Comparison of ENCODE assay signal across 11 cellular contexts in genomic region chr3:153043729-153044314, GRCh38.
DNase-seq lines count a peak whose midpoint lies in the region; ATAC-seq, FAIRE-seq and TF ChIP-seq lines count a peak whose summit lies in the region.
"Had no signal": no experiment of that assay in that cellular context is flagged by ENCODE, and none has a peak within 500 bp of the region (broad histone marks: within the 10 kb centered on the region; RNA-seq: fewer than 3 reads in every experiment).

No MANE protein-coding gene starts in this region.

- 65% methylated on average over 3 of the region's 3 CpGs for WGBS in GM12878 (ENCODE audit: insufficient coverage, insufficient replicate concordance, low lambda C conversion rate, missing lambda C conversion rate)
- 89% methylated on average over 3 of the region's 3 CpGs for WGBS in hepatocyte (ENCODE audit: low lambda C conversion rate, missing lambda C conversion rate)

- H3K9me2 ChIP-seq in HCT116 (ENCODE audit: insufficient read depth) (no peaks in the 10 kb centered on the region), hepatocyte (replicated peaks; ENCODE audit: insufficient read depth) (no peaks in the 10 kb centered on the region), MM.1S (replicated peaks; ENCODE audit: insufficient read depth, low read length) (no peaks in the 10 kb centered on the region)

- no peak for TF ChIP-seq POLR2A in HCT116 (IDR thresholded peaks at IDR 0.05; ENCODE audit: borderline replicate concordance, extremely low read depth, insufficient read depth, insufficient read length)
- no peak for TF ChIP-seq POLR2A in GM12878 (IDR thresholded peaks at IDR 0.05; ENCODE audit: low read depth, low read length)
- TF ChIP-seq POLR2A in GM12891 (IDR thresholded peaks at IDR 0.05; ENCODE audit: low read depth, low read length), result no peak

- H3K27me3 ChIP-seq in A673 (replicated peaks; ENCODE audit: insufficient read depth, low read depth, low read length, poor library complexity) (no peaks in the 10 kb centered on the region), HCT116 (ENCODE audit: insufficient read depth, low read length) (no peaks in the 10 kb centered on the region), GM12878 (replicated peaks in 1 of 2; ENCODE audit: control insufficient read depth in 2 of 2, insufficient read depth in 2 of 2, low read length in 1 of 2) (no peaks in the 10 kb centered on the region), hepatocyte (no peaks in the 10 kb centered on the region), MM.1S (replicated peaks; ENCODE audit: insufficient read depth, low read length) (no peaks in the 10 kb centered on the region)
- no peaks in the 10 kb centered on the region for H3K27me3 ChIP-seq in effector memory CD4-positive, alpha-beta T cell (replicated peaks; ENCODE audit: control insufficient read depth, insufficient read depth, low read length, poor library complexity, severe bottlenecking)
- H3K27me3 ChIP-seq: heart left ventricle, tibial nerve had no signal

- CTCF ChIA-PET in A673 (lab: Charles Lee) (interaction anchor here (0.5 to 1.5 kb wide), 6 partner anchors 118 to 1240 kb away, joined by 3 to 16 read pairs (median 4); partner anchors contain the start of gene RAP2B), HCT116 (lab: Charles Lee) (interaction anchor here (0.9 to 1.5 kb wide), 9 partner anchors 8 to 247 kb away, joined by 3 to 12 read pairs (median 5); no protein-coding TSS in a partner anchor), GM12878 (lab: Yijun Ruan, JAX) (interaction anchor here (0.6 to 2.5 kb wide), 27 partner anchors 8 to 1332 kb away, joined by 3 to 13 read pairs (median 5); no protein-coding TSS in a partner anchor)

- peak overlapping the region; percentile 33 for H3K4me3 ChIP-seq in A673 (ENCODE audit: low read depth, low read length, poor library complexity, severe bottlenecking)
- H3K4me3 ChIP-seq in HCT116 (replicated peaks in 1 of 2; ENCODE audit: low read depth in 1 of 2, low read length in 2 of 2), result no peak overlapping the region
- no peak overlapping the region for H3K4me3 ChIP-seq in GM12878
- no peak overlapping the region for H3K4me3 ChIP-seq in hepatocyte
- H3K4me3 ChIP-seq in MM.1S (ENCODE audit: low read length), result no peak overlapping the region
- H3K4me3 ChIP-seq in effector memory CD4-positive, alpha-beta T cell (ENCODE audit: insufficient read depth, low read depth, low read length, poor library complexity, severe bottlenecking), result no peak overlapping the region

- ATAC-seq in HCT116, result no peak
- ATAC-seq in GM12878, result no peak

- H3K36me3 ChIP-seq in A673 (ENCODE audit: insufficient read depth, low read length, poor library complexity, severe bottlenecking) (no peaks in the 10 kb centered on the region), HCT116 (ENCODE audit: control insufficient read depth in 1 of 2, insufficient read depth in 2 of 2, low read length in 2 of 2) (no peaks in the 10 kb centered on the region), GM12878 (ENCODE audit: control insufficient read depth in 2 of 2, insufficient read depth in 2 of 2, low read length in 1 of 2) (no peaks in the 10 kb centered on the region), hepatocyte (replicated peaks; ENCODE audit: insufficient read depth, low read depth) (no peaks in the 10 kb centered on the region), MM.1S (replicated peaks; ENCODE audit: insufficient read depth, low read length) (no peaks in the 10 kb centered on the region)
- no peaks in the 10 kb centered on the region for H3K36me3 ChIP-seq in effector memory CD4-positive, alpha-beta T cell (ENCODE audit: control insufficient read depth, insufficient read depth, low read length)
- H3K36me3 ChIP-seq: heart left ventricle, tibial nerve, WERI-Rb-1 had no signal

- H3K27ac ChIP-seq in A673 (ENCODE audit: low read depth, low read length, poor library complexity, severe bottlenecking) (no peak overlapping the region), HCT116 (ENCODE audit: low read depth, low read length) (no peak overlapping the region), GM12878 (ENCODE audit: control insufficient read depth, insufficient read depth) (no peak overlapping the region), hepatocyte (no peak overlapping the region), MM.1S (ENCODE audit: low read length) (no peak overlapping the region)
- H3K27ac ChIP-seq in effector memory CD4-positive, alpha-beta T cell (ENCODE audit: insufficient read depth, low read length, poor library complexity, severe bottlenecking), result no peak overlapping the region
- H3K27ac ChIP-seq: WERI-Rb-1 had no signal

- SMC1A ChIA-PET in GM12878 (lab: Charles Lee; ENCODE audit: uncharacterized antibody, unreplicated experiment), result interaction anchor here (0.6 to 2.2 kb wide), 16 partner anchors 10 to 927 kb away, joined by 3 to 10 read pairs (median 3); no protein-coding TSS in a partner anchor

- H3K9ac ChIP-seq in HCT116 (ENCODE audit: low read length) (peak overlapping the region; percentile 45), GM12878 (ENCODE audit: control insufficient read depth, insufficient read depth, low read length) (no peak overlapping the region), MM.1S (ENCODE audit: low read length) (no peak overlapping the region)

- no peaks in the 10 kb centered on the region for H3K79me2 ChIP-seq in HCT116 (ENCODE audit: insufficient read depth, low read length)
- H3K79me2 ChIP-seq in GM12878 (ENCODE audit: control insufficient read depth, insufficient read depth, low read length), result no peaks in the 10 kb centered on the region
- no peaks in the 10 kb centered on the region for H3K79me2 ChIP-seq in hepatocyte
- no peaks in the 10 kb centered on the region for H3K79me2 ChIP-seq in MM.1S (ENCODE audit: low read length)

- H3K4me1 ChIP-seq in A673 (ENCODE audit: insufficient read depth, low read length, poor library complexity, severe bottlenecking) (no peaks in the 10 kb centered on the region), HCT116 (ENCODE audit: control insufficient read depth in 1 of 2, insufficient read depth in 2 of 2, low read length in 2 of 2) (peaks cover 10 to 32% of the 10 kb centered on the region in 2 experiments; a peak in 3 of 4 replicates), GM12878 (ENCODE audit: control insufficient read depth, insufficient read depth, low read length) (no peaks in the 10 kb centered on the region), hepatocyte (ENCODE audit: insufficient read depth) (no peaks in the 10 kb centered on the region), MM.1S (ENCODE audit: low read length) (0 out of 2 replicates have a peak, but pooled peaks cover 4% of the 10 kb centered on the region)
- no peaks in the 10 kb centered on the region for H3K4me1 ChIP-seq in effector memory CD4-positive, alpha-beta T cell (ENCODE audit: control insufficient read depth, insufficient read depth, low read length, poor library complexity, severe bottlenecking)

- intact Hi-C loops in A673 (cut with micrococcal nuclease; ENCODE audit: unreplicated experiment) (loop anchor here (1.0 to 10.0 kb wide), 6 partner anchors 117 to 883 kb away; no protein-coding TSS in a partner anchor), HCT116 (cut with micrococcal nuclease) (loop anchor here (1.0 to 5.0 kb wide), 5 partner anchors 118 to 723 kb away; partner anchors contain the start of gene RAP2B), GM12878 (cut with micrococcal nuclease; ENCODE audit: unreplicated experiment) (loop anchor here (1.0 to 10.0 kb wide), 5 partner anchors 117 to 725 kb away; no protein-coding TSS in a partner anchor)

- no peaks in the 10 kb centered on the region for H3K9me3 ChIP-seq in A673 (ENCODE audit: low read depth, low read length, poor library complexity, severe bottlenecking)
- no peaks in the 10 kb centered on the region for H3K9me3 ChIP-seq in HCT116 (ENCODE audit: control insufficient read depth in 1 of 2, insufficient read depth in 1 of 2, low read depth in 1 of 2, low read length in 2 of 2)
- no peaks in the 10 kb centered on the region for H3K9me3 ChIP-seq in GM12878 (replicated peaks; ENCODE audit: control insufficient read depth, insufficient read depth, low read length)
- no peaks in the 10 kb centered on the region for H3K9me3 ChIP-seq in hepatocyte (ENCODE audit: low read depth)
- no peaks in the 10 kb centered on the region for H3K9me3 ChIP-seq in MM.1S (replicated peaks; ENCODE audit: insufficient read depth, low read length)
- no peaks in the 10 kb centered on the region for H3K9me3 ChIP-seq in effector memory CD4-positive, alpha-beta T cell (ENCODE audit: control insufficient read depth, low read length)
- H3K9me3 ChIP-seq: heart left ventricle, tibial nerve had no signal

- DNase-seq in A673 (ENCODE audit: low spot score), result no peak
- no peak for DNase-seq in HCT116 (ENCODE audit: low read depth, low spot score)
- DNase-seq in GM12878 (ENCODE audit: low read depth, low spot score), result no peak
- no peak for DNase-seq in hepatocyte (ENCODE audit: low spot score)
- no peak for DNase-seq in GM12891 (ENCODE audit: insufficient read length, low spot score)
- no peak for DNase-seq in MM.1S
- DNase-seq in activated gamma-delta T cell (lab: John Stamatoyannopoulos, UW), result no peak
- DNase-seq in effector memory CD4-positive, alpha-beta T cell, result no peak

- peak; percentile 54 for FAIRE-seq in GM12878 (lab: Jason Lieb, UNC)
- no peak for FAIRE-seq in GM12891 (lab: Jason Lieb, UNC)

- POLR2A ChIA-PET in A673 (lab: Charles Lee; ENCODE audit: low non-redundant PET) (no interaction called here), HCT116 (lab: Charles Lee) (interaction anchor here (0.8 to 1.6 kb wide), 4 partner anchors 11 to 122 kb away, joined by 3 to 8 read pairs (median 5); no protein-coding TSS in a partner anchor), GM12878 (lab: Charles Lee) (no interaction called here)

- H3F3A ChIP-seq in MM.1S (ENCODE audit: insufficient read depth, low read length), result no peaks in the 10 kb centered on the region

- TF ChIP-seq RAD21 in HCT116 (IDR thresholded peaks at IDR 0.05; ENCODE audit: low read depth) (no peak), GM12878 (IDR thresholded peaks at IDR 0.05; ENCODE audit: insufficient read depth, low read depth, low read length) (no peak)

- BruUV-seq in A673 (replicated peaks; lab: Mats Ljungman, UMichigan) (no TSS peak), HCT116 (replicated peaks; lab: Mats Ljungman, UMichigan) (TSS peak; percentile 41), GM12878 (replicated peaks; lab: Mats Ljungman, UMichigan) (no TSS peak)

- H2AFZ ChIP-seq in HCT116 (ENCODE audit: low read depth, low read length, poor library complexity, severe bottlenecking) (peak overlapping the region; percentile 99), GM12878 (ENCODE audit: control insufficient read depth, low read depth, low read length) (no peak overlapping the region), hepatocyte (peak overlapping the region; percentile 22), MM.1S (ENCODE audit: low read length) (no peak overlapping the region)

- TF ChIP-seq EP300 in GM12878 (IDR thresholded peaks at IDR 0.05; ENCODE audit: borderline replicate concordance in 1 of 2, control insufficient read depth in 1 of 2, low read depth in 2 of 2, low read length in 2 of 2), result no peak

- H4K20me1 ChIP-seq in HCT116 (ENCODE audit: insufficient read depth) (no peaks in the 10 kb centered on the region), GM12878 (ENCODE audit: control insufficient read depth, insufficient read depth) (no peaks in the 10 kb centered on the region), hepatocyte (ENCODE audit: insufficient read depth, poor library complexity, severe bottlenecking) (no peaks in the 10 kb centered on the region), MM.1S (ENCODE audit: insufficient read depth, low read length) (no peaks in the 10 kb centered on the region)

- RAD21 ChIA-PET in HCT116 (lab: Charles Lee; ENCODE audit: low non-redundant PET in 1 of 2, low total read pairs in 2 of 2, uncharacterized antibody in 2 of 2, unreplicated experiment in 2 of 2), result interaction anchor here (1.0 to 1.2 kb wide), 3 partner anchors 118 to 247 kb away, joined by 4 to 7 read pairs (median 4); no protein-coding TSS in a partner anchor
- RAD21 ChIA-PET in GM12878 (lab: Charles Lee; ENCODE audit: unreplicated experiment), result interaction anchor here (0.8 to 1.9 kb wide), 13 partner anchors 9 to 974 kb away, joined by 3 to 14 read pairs (median 5); no protein-coding TSS in a partner anchor

- no peak for TF ChIP-seq CTCF in A673 (conservative IDR thresholded peaks at IDR 0.05; ENCODE audit: low read depth, low read length)
- no peak for TF ChIP-seq CTCF in HCT116 (IDR thresholded peaks at IDR 0.05 in 2 of 3, conservative IDR thresholded peaks at IDR 0.05 in 1 of 3; ENCODE audit: borderline replicate concordance in 1 of 3, insufficient read depth in 1 of 3, low read depth in 2 of 3, low read length in 2 of 3)
- no peak for TF ChIP-seq CTCF in GM12878 (IDR thresholded peaks at IDR 0.05 in 2 of 3, conservative IDR thresholded peaks at IDR 0.05 in 1 of 3; ENCODE audit: control insufficient read depth in 2 of 3, extremely low read depth in 1 of 3, insufficient read depth in 1 of 3, low read depth in 3 of 3, low read length in 3 of 3)
- no peak for TF ChIP-seq CTCF in hepatocyte (IDR thresholded peaks at IDR 0.05; ENCODE audit: poor library complexity)
- no peak for TF ChIP-seq CTCF in MM.1S (IDR thresholded peaks at IDR 0.05; ENCODE audit: low read length)

- in situ Hi-C loops in GM12878 (cut with MboI), result loop anchor here (10.0 kb wide), 1 partner anchor 551 kb away; no protein-coding TSS in a partner anchor

- peak overlapping the region; percentile 71 for H3K4me2 ChIP-seq in HCT116 (ENCODE audit: low read length)
- no peak overlapping the region for H3K4me2 ChIP-seq in GM12878 (ENCODE audit: control insufficient read depth, insufficient read depth)
- peak overlapping the region; percentile 69 for H3K4me2 ChIP-seq in hepatocyte
- H3K4me2 ChIP-seq in MM.1S (ENCODE audit: low read depth, low read length), result no peak overlapping the region

Comparison
In these comparisons a context has a peak if more than half of its experiments do, and no peak if none do; other contexts are left out.
1. H2AFZ ChIP-seq: peak in HCT116 (single experiment) and hepatocyte (single experiment); none in GM12878 (single experiment) and MM.1S (single experiment).
2. H3K4me2 ChIP-seq: peak in HCT116 (single experiment) and hepatocyte (single experiment); none in GM12878 (single experiment) and MM.1S (single experiment).